ENCODE assay signal across 25 cellular contexts in the genomic region with DNA sequence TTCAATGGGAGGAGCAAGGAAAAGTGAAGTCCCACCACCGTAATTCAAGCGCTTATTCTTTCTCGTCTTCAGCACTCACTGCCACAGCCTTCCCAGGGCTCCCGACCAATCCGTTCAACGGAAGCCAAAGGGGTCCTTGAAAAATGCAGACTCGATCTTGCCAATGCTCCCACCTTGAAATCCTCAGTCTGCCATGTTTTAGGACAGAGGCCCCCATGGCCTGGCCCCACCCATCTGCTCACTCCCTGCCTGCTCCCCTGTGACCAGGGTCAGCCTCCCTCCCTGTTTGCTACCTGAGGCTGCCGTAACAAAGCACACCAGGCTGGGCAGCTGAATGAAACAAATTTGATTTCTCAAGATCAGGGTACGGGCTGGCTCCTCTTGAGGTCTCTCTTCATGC.
"Had no signal": no experiment of that assay in that cellular context is flagged by ENCODE, and none has a peak within 500 bp of the region (broad histone marks: within the 10 kb centered on the region; RNA-seq: fewer than 3 reads in every experiment).

No MANE protein-coding gene starts in this region.

- DNase-seq: activated CD4-positive, alpha-beta T cell treated with anti-CD3 and anti-CD28 coated beads for 4 hours; activated CD8-positive, alpha-beta T cell treated with anti-CD3 and anti-CD28 coated beads for 36 hours; activated naive CD4-positive, alpha-beta T cell; activated T-cell treated with anti-CD3 and anti-CD28 coated beads for 4 hours; aorta; MG63; MV-4-11; NCI-H1105; NCI-H1436; NCI-H1694 treated with DMSO at 0.1 percent for 48 hours; NCI-H2081; NCI-H510A treated with DMSO at 0.1 percent for 48 hours; NCI-H69; NK-92 treated with Interleukin-12 subunit alpha and Interleukin-12 subunit beta, amount 100 ng/mL, for 24 hours; OCI-M1; Right ventricle myocardium superior; RPMI8226; SJCRH30; SK-N-SH; T-helper 1 cell had no signal

- ATAC-seq: activated CD8-positive, alpha-beta T cell treated with anti-CD3 and anti-CD28 coated beads for 36 hours; Panc1 had no signal

- H3K27me3 ChIP-seq: MG63, SJCRH30 had no signal

- H3K9me3 ChIP-seq: SJCRH30, SK-N-SH had no signal

- H3K4me3 Mint-ChIP-seq: activated CD8-positive, alpha-beta T cell treated with anti-CD3 and anti-CD28 coated beads for 36 hours; central memory CD8-positive, alpha-beta T cell had no signal

- H3K9me3 Mint-ChIP-seq: activated naive CD4-positive, alpha-beta T cell treated with anti-CD3 and anti-CD28 coated beads, Interleukin-2, amount 50 U/mL, for 24 hours had no signal

- H3K9ac ChIP-seq: KMS-11, SK-N-SH had no signal

- H3K4me2 ChIP-seq: KMS-11, SK-N-SH had no signal

- H3K4me3 ChIP-seq: MG63, SJCRH30 had no signal

- H3K27me3 Mint-ChIP-seq: activated CD8-positive, alpha-beta T cell treated with anti-CD3 and anti-CD28 coated beads for 36 hours; activated naive CD4-positive, alpha-beta T cell treated with anti-CD3 and anti-CD28 coated beads, Interleukin-2, amount 50 U/mL, for 24 hours; central memory CD8-positive, alpha-beta T cell had no signal

- H3K4me1 ChIP-seq: SJCRH30 had no signal

- H3K27ac ChIP-seq: KMS-11, SJCRH30, VCaP had no signal

- H3K27ac Mint-ChIP-seq: activated CD8-positive, alpha-beta T cell treated with anti-CD3 and anti-CD28 coated beads for 36 hours; activated naive CD4-positive, alpha-beta T cell treated with anti-CD3 and anti-CD28 coated beads, Interleukin-2, amount 50 U/mL, for 24 hours had no signal

- H3K36me3 ChIP-seq: SJCRH30 had no signal
